In the genomic region with DNA sequence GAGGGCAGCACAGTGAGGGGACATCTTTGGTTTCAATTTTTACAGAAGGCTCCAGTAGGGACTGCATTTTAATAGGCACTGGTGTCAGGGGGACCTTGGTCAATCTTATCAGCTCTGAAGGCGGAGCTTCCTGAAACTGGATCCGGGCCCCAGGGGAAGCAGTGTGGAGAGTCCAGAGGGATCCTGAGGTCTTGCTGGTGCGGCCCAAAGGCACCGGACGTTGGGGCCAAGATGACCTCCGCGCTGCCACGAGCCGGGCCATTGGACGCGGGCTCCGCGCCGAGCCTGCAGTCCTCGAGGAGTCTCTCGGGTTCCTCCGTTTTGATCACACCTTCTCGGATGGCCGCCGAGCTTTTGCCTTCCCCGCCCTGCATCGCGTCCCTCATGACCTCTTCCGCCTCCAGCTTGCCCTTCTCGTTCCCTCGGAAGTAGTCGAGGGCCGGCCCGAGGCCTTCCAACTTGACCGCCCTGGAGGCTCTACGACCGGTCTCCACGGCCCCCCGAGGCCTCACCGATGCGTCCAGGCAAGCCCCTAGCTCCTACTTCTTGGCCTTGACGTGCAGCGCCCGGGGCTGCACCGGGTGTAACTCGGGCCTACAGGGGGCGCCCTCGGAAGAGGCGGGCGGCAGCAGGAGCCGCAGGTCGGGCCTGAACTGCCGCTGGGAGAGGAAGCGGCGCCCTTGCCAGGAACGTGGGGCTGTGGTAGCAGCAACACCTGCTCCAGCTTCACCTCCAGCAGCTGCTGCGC, we compare ENCODE assay signal across 11 cellular contexts. TPM values are rescaled to one million over a fixed set of nuclear protein-coding genes. Genes with fewer than 3 reads are reported as not detected.
DNase-seq lines count a peak whose midpoint lies in the region; TF ChIP-seq lines count a peak whose summit lies in the region.
"Had no signal": no experiment of that assay in that cellular context is flagged by ENCODE, and none has a peak within 500 bp of the region (broad histone marks: within the 10 kb centered on the region; RNA-seq: fewer than 3 reads in every experiment).

No MANE protein-coding gene starts in this region.

- H3K36me3 Mint-ChIP-seq in activated T-helper 1 cell treated with anti-CD3 and anti-CD28 coated beads, Interleukin-12 subunit alpha, Interleukin-12 subunit beta, Interleukin-2, Interleukin-4 antibody, amounts not matched to agents 30 ng/mL and 10 ng/mL and 1 ng/mL, durations not matched to agents 14 hours and 24 hours and 36 hours (ENCODE audit: low read depth) = no peaks in the 10 kb centered on the region
- H3K36me3 Mint-ChIP-seq in activated T-cell treated with anti-CD3 and anti-CD28 coated beads, Interleukin-2, amount 50 U/mL, for 24 hours (ENCODE audit: low read depth) = no peaks in the 10 kb centered on the region

- intact Hi-C loops in activated T-helper 1 cell treated with anti-CD3 and anti-CD28 coated beads, Interleukin-12 subunit alpha, Interleukin-12 subunit beta, Interleukin-2, Interleukin-4 antibody, amounts not matched to agents 30 ng/mL and 10 ng/mL and 1 ng/mL, durations not matched to agents 14 hours and 24 hours and 36 hours (cut with micrococcal nuclease) = no loop called here
- intact Hi-C loops in testis (cut with DNase I; ENCODE audit: low total_unique reads) = no loop called here

- no peaks in the 10 kb centered on the region for H3K27me3 Mint-ChIP-seq in activated T-helper 1 cell treated with anti-CD3 and anti-CD28 coated beads, Interleukin-12 subunit alpha, Interleukin-12 subunit beta, Interleukin-2, Interleukin-4 antibody, amounts not matched to agents 30 ng/mL and 10 ng/mL and 1 ng/mL, durations not matched to agents 14 hours and 24 hours and 36 hours (ENCODE audit: insufficient read depth)
- H3K27me3 Mint-ChIP-seq in activated T-cell treated with anti-CD3 and anti-CD28 coated beads, Interleukin-2, amount 50 U/mL, for 24 hours = no peaks in the 10 kb centered on the region

- H3K27ac Mint-ChIP-seq in activated T-helper 1 cell treated with anti-CD3 and anti-CD28 coated beads, Interleukin-12 subunit alpha, Interleukin-12 subunit beta, Interleukin-2, Interleukin-4 antibody, amounts not matched to agents 30 ng/mL and 10 ng/mL and 1 ng/mL, durations not matched to agents 14 hours and 24 hours and 36 hours = no peak overlapping the region
- no peak overlapping the region for H3K27ac Mint-ChIP-seq in activated T-cell treated with anti-CD3 and anti-CD28 coated beads, Interleukin-2, amount 50 U/mL, for 24 hours

- no peaks in the 10 kb centered on the region for H3K36me3 ChIP-seq in testis (ENCODE audit: low read depth, missing control alignments)

- DNase-seq in activated T-helper 1 cell treated with Interleukin-2 at 50 U/mL for 16 hours (ENCODE audit: low read depth) (peak; percentile 17), germinal center (ENCODE audit: low spot score) (peak; percentile 43), testis (peak; percentile 33), NCI-H510A (lab: John Stamatoyannopoulos, UW) (no peak), NCI-H345 (lab: John Stamatoyannopoulos, UW) (no peak), NCI-H146 treated with DMSO at 0.1 percent for 48 hours (lab: John Stamatoyannopoulos, UW; ENCODE audit: unreplicated experiment) (no peak)
- no peak for DNase-seq in activated T-helper 1 cell treated with anti-CD3 and anti-CD28 coated beads, Interleukin-12 subunit alpha, Interleukin-12 subunit beta, Interleukin-2, Interleukin-4 antibody, amounts not matched to agents 30 ng/mL and 10 ng/mL and 1 ng/mL, durations not matched to agents 14 hours and 24 hours and 36 hours (ENCODE audit: low spot score)
- peak; percentile 54 for DNase-seq in activated T-cell treated with anti-CD3 and anti-CD28 coated beads, Interleukin-2, amount 50 U/mL, for 24 hours
- DNase-seq: ACHN, caudate nucleus had no signal

- TF ChIP-seq CTCF in testis (IDR thresholded peaks at IDR 0.05) = peak in 1 of 3 experiments; percentile 21

- H3K4me1 ChIP-seq in testis = peaks cover 22% of the 10 kb centered on the region

- no peaks in the 10 kb centered on the region for H3K4me1 Mint-ChIP-seq in activated T-helper 1 cell treated with anti-CD3 and anti-CD28 coated beads, Interleukin-12 subunit alpha, Interleukin-12 subunit beta, Interleukin-2, Interleukin-4 antibody, amounts not matched to agents 30 ng/mL and 10 ng/mL and 1 ng/mL, durations not matched to agents 14 hours and 24 hours and 36 hours (ENCODE audit: low read depth)
- no peaks in the 10 kb centered on the region for H3K4me1 Mint-ChIP-seq in activated T-cell treated with anti-CD3 and anti-CD28 coated beads, Interleukin-2, amount 50 U/mL, for 24 hours (ENCODE audit: low read depth)

- no peak for TF ChIP-seq POLR2A in testis (IDR thresholded peaks at IDR 0.05)

- H3K4me3 Mint-ChIP-seq in activated T-helper 1 cell treated with anti-CD3 and anti-CD28 coated beads, Interleukin-12 subunit alpha, Interleukin-12 subunit beta, Interleukin-2, Interleukin-4 antibody, amounts not matched to agents 30 ng/mL and 10 ng/mL and 1 ng/mL, durations not matched to agents 14 hours and 24 hours and 36 hours = no peak overlapping the region
- H3K4me3 Mint-ChIP-seq in activated T-cell treated with anti-CD3 and anti-CD28 coated beads, Interleukin-2, amount 50 U/mL, for 24 hours = no peak overlapping the region

- H3K27me3 ChIP-seq in testis = no peaks in the 10 kb centered on the region

- WGBS in testis, 2 donors = 46 to 54% methylated on average over 24 to 52 of the region's 52 CpGs

- H3K9me3 Mint-ChIP-seq in activated T-helper 1 cell treated with anti-CD3 and anti-CD28 coated beads, Interleukin-12 subunit alpha, Interleukin-12 subunit beta, Interleukin-2, Interleukin-4 antibody, amounts not matched to agents 30 ng/mL and 10 ng/mL and 1 ng/mL, durations not matched to agents 14 hours and 24 hours and 36 hours = peaks cover 7% of the 10 kb centered on the region
- H3K9me3 Mint-ChIP-seq in activated T-cell treated with anti-CD3 and anti-CD28 coated beads, Interleukin-2, amount 50 U/mL, for 24 hours = peaks cover 5% of the 10 kb centered on the region

- H3K27ac ChIP-seq in testis = peak overlapping the region; percentile 16 to 74

- peak overlapping the region; percentile 49 to 66 for H3K4me3 ChIP-seq in testis

- H3K9me3 ChIP-seq in testis = no peaks in the 10 kb centered on the region

RNA-seq across cellular contexts. Expression of a gene that starts 18.8 kb away (rescaled TPM):
- total RNA-seq in activated T-helper 1 cell treated with anti-CD3 and anti-CD28 coated beads, Interleukin-12 subunit alpha, Interleukin-12 subunit beta, Interleukin-2, Interleukin-4 antibody, amounts not matched to agents 30 ng/mL and 10 ng/mL and 1 ng/mL, durations not matched to agents 14 hours and 24 hours and 36 hours = 0.39 TPM in 1 of 2 replicates, not detected in the other
- 10 to 100 TPM; 13.9 to 62.0 TPM for total RNA-seq in testis
- 35.0 TPM for polyA plus RNA-seq in testis (ENCODE audit: insufficient read depth, low read depth, low replicate concordance)
- total RNA-seq: urinary bladder had no signal
- polyA plus RNA-seq: urinary bladder had no signal

RNA-seq across cellular contexts. Expression of a gene that starts 37.9 kb away (rescaled TPM):
- 0.12 and 0.29 TPM in 2 replicates for total RNA-seq in activated T-helper 1 cell treated with anti-CD3 and anti-CD28 coated beads, Interleukin-12 subunit alpha, Interleukin-12 subunit beta, Interleukin-2, Interleukin-4 antibody, amounts not matched to agents 30 ng/mL and 10 ng/mL and 1 ng/mL, durations not matched to agents 14 hours and 24 hours and 36 hours
- 10 to 100 TPM; 47.7 to 83.9 TPM for total RNA-seq in testis
- polyA plus RNA-seq in testis (ENCODE audit: insufficient read depth, low read depth, low replicate concordance) = 197 TPM
- total RNA-seq: urinary bladder had no signal

RNA-seq across cellular contexts. Expression of a gene that starts 41.1 kb away (rescaled TPM):
- total RNA-seq in activated T-helper 1 cell treated with anti-CD3 and anti-CD28 coated beads, Interleukin-12 subunit alpha, Interleukin-12 subunit beta, Interleukin-2, Interleukin-4 antibody, amounts not matched to agents 30 ng/mL and 10 ng/mL and 1 ng/mL, durations not matched to agents 14 hours and 24 hours and 36 hours = 26.8 and 30.1 TPM in 2 replicates
- total RNA-seq in testis = 10 to 100 TPM; 11.9 to 18.1 TPM
- 14.0 TPM for polyA plus RNA-seq in testis (ENCODE audit: insufficient read depth, low read depth, low replicate concordance)

RNA-seq across cellular contexts. Expression of a gene that starts 53.4 kb away (rescaled TPM):
- total RNA-seq in activated T-helper 1 cell treated with anti-CD3 and anti-CD28 coated beads, Interleukin-12 subunit alpha, Interleukin-12 subunit beta, Interleukin-2, Interleukin-4 antibody, amounts not matched to agents 30 ng/mL and 10 ng/mL and 1 ng/mL, durations not matched to agents 14 hours and 24 hours and 36 hours = 8.8 and 9.0 TPM in 2 replicates
- 1 to 10 TPM; 9.5 to 9.8 TPM for total RNA-seq in testis
- 7.7 TPM for polyA plus RNA-seq in testis (ENCODE audit: insufficient read depth, low read depth, low replicate concordance)

Comparison
In these comparisons a context has a peak if more than half of its experiments do, and no peak if none do; other contexts are left out.
1. DNase-seq: peak in activated T-helper 1 cell treated with Interleukin-2 at 50 U/mL for 16 hours (single experiment), activated T-cell treated with anti-CD3 and anti-CD28 coated beads, Interleukin-2, amount 50 U/mL, for 24 hours (single experiment), germinal center (single experiment) and testis (single experiment); none in activated T-helper 1 cell treated with anti-CD3 and anti-CD28 coated beads, Interleukin-12 subunit alpha, Interleukin-12 subunit beta, Interleukin-2, Interleukin-4 antibody, amounts not matched to agents 30 ng/mL and 10 ng/mL and 1 ng/mL, durations not matched to agents 14 hours and 24 hours and 36 hours (single experiment), NCI-H510A (single experiment), NCI-H345 (single experiment) and NCI-H146 treated with DMSO at 0.1 percent for 48 hours (single experiment).
2. RNA of a gene that starts 18.8 kb away (total RNA-seq): 13.9 to 62.0 TPM in testis; 0.39 TPM in activated T-helper 1 cell treated with anti-CD3 and anti-CD28 coated beads, Interleukin-12 subunit alpha, Interleukin-12 subunit beta, Interleukin-2, Interleukin-4 antibody, amounts not matched to agents 30 ng/mL and 10 ng/mL and 1 ng/mL, durations not matched to agents 14 hours and 24 hours and 36 hours; every median in the first group is over 10 times any median in the second.
3. RNA of a gene that starts 37.9 kb away (total RNA-seq): 47.7 to 83.9 TPM in testis; 0.12 to 0.29 TPM in activated T-helper 1 cell treated with anti-CD3 and anti-CD28 coated beads, Interleukin-12 subunit alpha, Interleukin-12 subunit beta, Interleukin-2, Interleukin-4 antibody, amounts not matched to agents 30 ng/mL and 10 ng/mL and 1 ng/mL, durations not matched to agents 14 hours and 24 hours and 36 hours; every median in the first group is over 10 times any median in the second.